Comparison of ENCODE assay signal across 39 cellular contexts in the genomic region with DNA sequence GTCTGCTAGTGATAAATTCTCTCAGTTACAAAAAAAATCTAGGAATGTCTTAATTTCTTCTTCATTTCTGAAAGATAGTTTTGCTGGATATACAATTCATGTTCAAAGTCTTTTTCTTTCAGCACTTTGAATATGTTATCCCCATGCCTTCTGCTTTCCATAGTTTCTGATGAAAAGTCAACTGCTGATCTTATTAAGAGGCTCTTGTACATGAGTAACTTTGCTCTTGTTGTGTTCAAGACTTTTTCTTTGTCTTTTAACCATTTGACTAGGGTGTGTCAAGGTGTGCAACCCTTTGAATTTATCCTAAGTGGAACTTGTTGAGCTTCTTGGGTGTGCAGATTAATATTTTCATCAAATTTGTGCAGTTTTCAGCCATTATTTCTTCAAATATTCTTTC. TPM values are rescaled to one million over a fixed set of nuclear protein-coding genes. Genes with fewer than 3 reads are reported as not detected.
"Had no signal": no experiment of that assay in that cellular context is flagged by ENCODE, and none has a peak within 500 bp of the region (broad histone marks: within the 10 kb centered on the region; RNA-seq: fewer than 3 reads in every experiment).

No MANE protein-coding gene starts in this region.

- H3K4me1 Mint-ChIP-seq: activated CD4-positive, alpha-beta memory T cell treated with anti-CD3 and anti-CD28 coated beads, Interleukin-2, amount 10 ng/mL, durations not matched to agents 7 days and 5 days; activated CD4-positive, alpha-beta T cell treated with anti-CD3 and anti-CD28 coated beads for 36 hours; activated CD8-positive, alpha-beta memory T cell treated with anti-CD3 and anti-CD28 coated beads, Interleukin-2, amount 10 ng/mL, durations not matched to agents 7 days and 5 days; activated naive CD4-positive, alpha-beta T cell treated with anti-CD3 and anti-CD28 coated beads, Interleukin-2, amount 10 ng/mL, durations not matched to agents 7 days and 5 days; activated naive CD4-positive, alpha-beta T cell treated with anti-CD3 and anti-CD28 coated beads, Interleukin-2, amount 50 U/mL, for 24 hours; activated naive CD8-positive, alpha-beta T cell treated with anti-CD3 and anti-CD28 coated beads, Interleukin-2, amount 10 ng/mL, durations not matched to agents 7 days and 5 days; activated naive CD8-positive, alpha-beta T cell treated with anti-CD3 and anti-CD28 coated beads, Interleukin-2, amount 50 U/mL, for 24 hours; central memory CD8-positive, alpha-beta T cell had no signal

- ATAC-seq: activated CD4-positive, alpha-beta T cell treated with anti-CD3 and anti-CD28 coated beads for 36 hours; activated CD4-positive, CD25-positive, alpha-beta regulatory T cell treated with anti-CD3 and anti-CD28 coated beads, Interleukin-2, amount 50 U/mL, for 24 hours; activated CD8-positive, alpha-beta memory T cell treated with anti-CD3 and anti-CD28 coated beads, Interleukin-2, amount 10 ng/mL, durations not matched to agents 7 days and 5 days; activated CD8-positive, alpha-beta T cell treated with anti-CD3 and anti-CD28 coated beads, Interleukin-2, amount 10 ng/mL, durations not matched to agents 7 days and 5 days; activated naive CD8-positive, alpha-beta T cell treated with anti-CD3 and anti-CD28 coated beads, Interleukin-2, amount 50 U/mL, for 24 hours had no signal

- H3K27me3 ChIP-seq: ascending aorta, cardiac muscle cell had no signal

- H3K36me3 ChIP-seq: ascending aorta, cardiac muscle cell had no signal

- DNase-seq: activated CD4-positive, alpha-beta memory T cell treated with anti-CD3 and anti-CD28 coated beads, Interleukin-2, amount 10 ng/mL, durations not matched to agents 7 days and 5 days; activated CD4-positive, alpha-beta T cell treated with anti-CD3 and anti-CD28 coated beads for 1 hour; activated CD4-positive, alpha-beta T cell treated with anti-CD3 and anti-CD28 coated beads for 36 hours; activated CD4-positive, alpha-beta T cell treated with anti-CD3 and anti-CD28 coated beads for 48 hours; activated CD4-positive, alpha-beta T cell treated with anti-CD3 and anti-CD28 coated beads, Interleukin-2, amount 50 U/mL, for 48 hours; activated CD4-positive, CD25-positive, alpha-beta regulatory T cell; activated CD8-positive, alpha-beta memory T cell treated with anti-CD3 and anti-CD28 coated beads for 24 hours; activated CD8-positive, alpha-beta memory T cell treated with anti-CD3 and anti-CD28 coated beads, Interleukin-2, amount 10 ng/mL, durations not matched to agents 7 days and 5 days; activated CD8-positive, alpha-beta memory T cell treated with anti-CD3 and anti-CD28 coated beads, Interleukin-2, amount 50 U/mL, for 48 hours; activated CD8-positive, alpha-beta T cell treated with anti-CD3 and anti-CD28 coated beads, Interleukin-2, amount 10 ng/mL, durations not matched to agents 7 days and 5 days; activated effector memory CD4-positive, alpha-beta T cell treated with Interleukin-2 at 50 U/mL for 16 hours; activated gamma-delta T cell; activated naive CD4-positive, alpha-beta T cell treated with anti-CD3 and anti-CD28 coated beads, Interleukin-2, amount 10 ng/mL, durations not matched to agents 7 days and 5 days; activated naive CD4-positive, alpha-beta T cell treated with Interleukin-2 at 50 U/mL for 16 hours; activated naive CD8-positive, alpha-beta T cell treated with anti-CD3 and anti-CD28 coated beads, Interleukin-2, amount 10 ng/mL, durations not matched to agents 7 days and 5 days; activated naive CD8-positive, alpha-beta T cell treated with anti-CD3 and anti-CD28 coated beads, Interleukin-2, amount 50 U/mL, for 24 hours; activated T-cell treated with anti-CD3 and anti-CD28 coated beads, Interleukin-2, amount 50 U/mL, for 24 hours; activated T-cell treated with anti-CD3 and anti-CD28 coated beads, Interleukin-2, amount 50 U/mL, for 48 hours; amygdala; anterior cingulate cortex; caudate nucleus; cerebellar nuclear complex; T-helper 2 cell; T-helper 9 cell had no signal

- H3K4me3 Mint-ChIP-seq: activated CD4-positive, alpha-beta memory T cell treated with anti-CD3 and anti-CD28 coated beads, Interleukin-2, amount 10 ng/mL, durations not matched to agents 7 days and 5 days; activated CD4-positive, alpha-beta T cell treated with anti-CD3 and anti-CD28 coated beads for 36 hours; activated CD8-positive, alpha-beta memory T cell treated with anti-CD3 and anti-CD28 coated beads, Interleukin-2, amount 10 ng/mL, durations not matched to agents 7 days and 5 days; activated CD8-positive, alpha-beta T cell treated with anti-CD3 and anti-CD28 coated beads, Interleukin-2, amount 10 ng/mL, durations not matched to agents 7 days and 5 days; activated naive CD4-positive, alpha-beta T cell treated with anti-CD3 and anti-CD28 coated beads, Interleukin-2, amount 10 ng/mL, durations not matched to agents 7 days and 5 days; activated naive CD4-positive, alpha-beta T cell treated with anti-CD3 and anti-CD28 coated beads, Interleukin-2, amount 50 U/mL, for 24 hours; activated naive CD8-positive, alpha-beta T cell; activated naive CD8-positive, alpha-beta T cell treated with anti-CD3 and anti-CD28 coated beads, Interleukin-2, amount 10 ng/mL, durations not matched to agents 7 days and 5 days; activated naive CD8-positive, alpha-beta T cell treated with anti-CD3 and anti-CD28 coated beads, Interleukin-2, amount 50 U/mL, for 24 hours; activated T-cell treated with anti-CD3 and anti-CD28 coated beads, Interleukin-2, amount 50 U/mL, for 24 hours; brain; central memory CD8-positive, alpha-beta T cell; T-helper 1 cell treated with Interleukin-12 subunit alpha and Interleukin-12 subunit beta and Interleukin-4 antibody, amounts not matched to agents 30 μg/mL and 1 μg/mL, for 36 hours; T-helper 2 cell treated with Interferon-gamma antibody and Interleukin-4, amounts not matched to agents 5 μg/mL and 100 μg/mL, for 36 hours had no signal

- H3K4me3 ChIP-seq: ascending aorta, cardiac muscle cell had no signal

- H3K27ac Mint-ChIP-seq: activated CD4-positive, alpha-beta memory T cell treated with anti-CD3 and anti-CD28 coated beads, Interleukin-2, amount 10 ng/mL, durations not matched to agents 7 days and 5 days; activated CD4-positive, alpha-beta T cell treated with anti-CD3 and anti-CD28 coated beads for 36 hours; activated CD8-positive, alpha-beta memory T cell treated with anti-CD3 and anti-CD28 coated beads, Interleukin-2, amount 10 ng/mL, durations not matched to agents 7 days and 5 days; activated CD8-positive, alpha-beta T cell treated with anti-CD3 and anti-CD28 coated beads, Interleukin-2, amount 10 ng/mL, durations not matched to agents 7 days and 5 days; activated naive CD4-positive, alpha-beta T cell treated with anti-CD3 and anti-CD28 coated beads, Interleukin-2, amount 10 ng/mL, durations not matched to agents 7 days and 5 days; activated naive CD4-positive, alpha-beta T cell treated with anti-CD3 and anti-CD28 coated beads, Interleukin-2, amount 50 U/mL, for 24 hours; activated naive CD8-positive, alpha-beta T cell; activated naive CD8-positive, alpha-beta T cell treated with anti-CD3 and anti-CD28 coated beads, Interleukin-2, amount 10 ng/mL, durations not matched to agents 7 days and 5 days; activated naive CD8-positive, alpha-beta T cell treated with anti-CD3 and anti-CD28 coated beads, Interleukin-2, amount 50 U/mL, for 24 hours; activated T-cell treated with anti-CD3 and anti-CD28 coated beads, Interleukin-2, amount 50 U/mL, for 24 hours; activated T-helper 2 cell treated with anti-CD3 and anti-CD28 coated beads, Interferon-gamma antibody, Interleukin-2, Interleukin-4, amounts not matched to agents 10 μg/mL and 5 μg/mL and 100 μg/mL, durations not matched to agents 14 hours and 24 hours and 36 hours; brain; T-helper 1 cell treated with Interleukin-12 subunit alpha and Interleukin-12 subunit beta and Interleukin-4 antibody, amounts not matched to agents 30 μg/mL and 1 μg/mL, for 36 hours; T-helper 2 cell treated with Interferon-gamma antibody and Interleukin-4, amounts not matched to agents 5 μg/mL and 100 μg/mL, for 36 hours had no signal

- H3K9me3 Mint-ChIP-seq: activated CD4-positive, alpha-beta memory T cell treated with anti-CD3 and anti-CD28 coated beads, Interleukin-2, amount 10 ng/mL, durations not matched to agents 7 days and 5 days; activated naive CD4-positive, alpha-beta T cell treated with anti-CD3 and anti-CD28 coated beads, Interleukin-2, amount 10 ng/mL, durations not matched to agents 7 days and 5 days had no signal

- H3K36me3 Mint-ChIP-seq: activated CD8-positive, alpha-beta memory T cell treated with anti-CD3 and anti-CD28 coated beads, Interleukin-2, amount 10 ng/mL, durations not matched to agents 7 days and 5 days; activated naive CD4-positive, alpha-beta T cell treated with anti-CD3 and anti-CD28 coated beads, Interleukin-2, amount 10 ng/mL, durations not matched to agents 7 days and 5 days; activated naive CD8-positive, alpha-beta T cell; activated naive CD8-positive, alpha-beta T cell treated with anti-CD3 and anti-CD28 coated beads, Interleukin-2, amount 10 ng/mL, durations not matched to agents 7 days and 5 days; brain had no signal

- FAIRE-seq: bronchial epithelial cell, TTC549 had no signal

- H3K27ac ChIP-seq: ascending aorta, cardiac muscle cell, VCaP had no signal

RNA-seq across cellular contexts. Expression of a gene that starts 22.1 kb away (rescaled TPM):
- total RNA-seq: activated CD4-positive, alpha-beta memory T cell treated with anti-CD3 and anti-CD28 coated beads, Interleukin-2, amount 10 ng/mL, durations not matched to agents 7 days and 5 days; activated CD4-positive, alpha-beta T cell treated with anti-CD3 and anti-CD28 coated beads for 36 hours; activated CD8-positive, alpha-beta memory T cell treated with anti-CD3 and anti-CD28 coated beads, Interleukin-2, amount 10 ng/mL, durations not matched to agents 7 days and 5 days; activated CD8-positive, alpha-beta T cell treated with anti-CD3 and anti-CD28 coated beads, Interleukin-2, amount 10 ng/mL, durations not matched to agents 7 days and 5 days; activated naive CD8-positive, alpha-beta T cell treated with anti-CD3 and anti-CD28 coated beads, Interleukin-2, amount 10 ng/mL, durations not matched to agents 7 days and 5 days; activated T-helper 2 cell treated with anti-CD3 and anti-CD28 coated beads, Interferon-gamma antibody, Interleukin-2, Interleukin-4, amounts not matched to agents 10 μg/mL and 5 μg/mL and 100 μg/mL, durations not matched to agents 14 hours and 24 hours and 36 hours; ascending aorta; bronchial epithelial cell; cardiac muscle cell; chondrocyte had no signal
- polyA plus RNA-seq: adipose tissue, cardiac muscle cell had no signal
